Comparison of ENCODE assay signal across 1 cellular context in genomic region chr16:82034981-82035612, GRCh38.
TF ChIP-seq lines count a peak whose summit lies in the region.

TSS of gene HSD17B2 (plus strand) at chr16:82035253. CDS start at chr16:82035425, 172 bp downstream.

TF ChIP-seq in IMR-90, 13 proteins besides CTCF, POLR2A, EP300 and RAD21 (continued from another document):
- TF ChIP-seq CHD1 (IDR thresholded peaks at IDR 0.05; ENCODE audit: low read depth, low read length) = no peak
- TF ChIP-seq, protein P1, sequence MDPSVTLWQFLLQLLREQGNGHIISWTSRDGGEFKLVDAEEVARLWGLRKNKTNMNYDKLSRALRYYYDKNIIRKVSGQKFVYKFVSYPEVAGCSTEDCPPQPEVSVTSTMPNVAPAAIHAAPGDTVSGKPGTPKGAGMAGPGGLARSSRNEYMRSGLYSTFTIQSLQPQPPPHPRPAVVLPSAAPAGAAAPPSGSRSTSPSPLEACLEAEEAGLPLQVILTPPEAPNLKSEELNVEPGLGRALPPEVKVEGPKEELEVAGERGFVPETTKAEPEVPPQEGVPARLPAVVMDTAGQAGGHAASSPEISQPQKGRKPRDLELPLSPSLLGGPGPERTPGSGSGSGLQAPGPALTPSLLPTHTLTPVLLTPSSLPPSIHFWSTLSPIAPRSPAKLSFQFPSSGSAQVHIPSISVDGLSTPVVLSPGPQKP (IDR thresholded peaks at IDR 0.05; ENCODE audit: borderline replicate concordance, low read depth, low read length) = no peak
- TF ChIP-seq SMC3 (IDR thresholded peaks at IDR 0.05; ENCODE audit: low read depth, low read length) = no peak
- TF ChIP-seq, protein P2, sequence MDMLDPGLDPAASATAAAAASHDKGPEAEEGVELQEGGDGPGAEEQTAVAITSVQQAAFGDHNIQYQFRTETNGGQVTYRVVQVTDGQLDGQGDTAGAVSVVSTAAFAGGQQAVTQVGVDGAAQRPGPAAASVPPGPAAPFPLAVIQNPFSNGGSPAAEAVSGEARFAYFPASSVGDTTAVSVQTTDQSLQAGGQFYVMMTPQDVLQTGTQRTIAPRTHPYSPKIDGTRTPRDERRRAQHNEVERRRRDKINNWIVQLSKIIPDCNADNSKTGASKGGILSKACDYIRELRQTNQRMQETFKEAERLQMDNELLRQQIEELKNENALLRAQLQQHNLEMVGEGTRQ (IDR thresholded peaks at IDR 0.05; ENCODE audit: low read depth, low read length) = no peak
